1 cellular context compared by ENCODE assay signal in genomic region chr2:8418721-8419120, GRCh38.
TF ChIP-seq lines count a peak whose summit lies in the region.

No MANE protein-coding gene starts in this region.

TF ChIP-seq in SK-N-SH treated with all-trans-retinoic acid at 6 μM for 48 hours, 23 proteins besides CTCF, POLR2A, EP300 and RAD21 (continued from another document):
- TF ChIP-seq ZNF8 (CRISPR knock-in tag; IDR thresholded peaks at IDR 0.05), result no peak
- TF ChIP-seq RARB (CRISPR knock-in tag; IDR thresholded peaks at IDR 0.05), result no peak
- no peak for TF ChIP-seq TCF4 (CRISPR knock-in tag; IDR thresholded peaks at IDR 0.05; ENCODE audit: borderline replicate concordance)
- TF ChIP-seq ARNTL (CRISPR knock-in tag; IDR thresholded peaks at IDR 0.05; ENCODE audit: borderline replicate concordance, low read depth), result no peak
